ENCODE assay signal across 36 cellular contexts in the genomic region with DNA sequence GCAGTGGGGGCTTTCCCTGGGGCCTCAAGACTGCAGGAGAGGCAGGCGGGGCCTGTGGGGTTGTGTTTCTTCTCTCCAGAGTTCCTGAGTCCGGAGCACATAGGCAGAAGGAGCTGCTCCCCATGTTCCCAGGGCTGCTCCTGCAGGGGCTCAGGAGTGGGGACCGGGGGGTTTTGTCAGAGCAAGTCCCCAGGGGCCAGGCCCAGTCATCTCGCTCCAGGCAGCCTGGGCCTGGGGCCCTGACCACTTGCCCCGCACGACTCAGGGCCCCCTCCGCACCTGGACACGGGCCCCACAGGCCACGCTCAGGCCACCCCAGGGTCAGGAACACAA. TPM values are rescaled to one million over a fixed set of nuclear protein-coding genes. Genes with fewer than 3 reads are reported as not detected.
"Had no signal": no experiment of that assay in that cellular context is flagged by ENCODE, and none has a peak within 500 bp of the region (broad histone marks: within the 10 kb centered on the region; RNA-seq: fewer than 3 reads in every experiment).

No MANE protein-coding gene starts in this region.

- H3K9me3 Mint-ChIP-seq: activated CD4-positive, alpha-beta memory T cell treated with anti-CD3 and anti-CD28 coated beads, Interleukin-2, amount 10 ng/mL, durations not matched to agents 7 days and 5 days; activated CD4-positive, alpha-beta T cell treated with anti-CD3 and anti-CD28 coated beads, Interleukin-2, amount 10 ng/mL, durations not matched to agents 7 days and 5 days; activated naive CD4-positive, alpha-beta T cell treated with anti-CD3 and anti-CD28 coated beads, Interleukin-2, amount 50 U/mL, for 24 hours; activated naive CD8-positive, alpha-beta T cell treated with anti-CD3 and anti-CD28 coated beads for 36 hours; activated naive CD8-positive, alpha-beta T cell treated with anti-CD3 and anti-CD28 coated beads, Interleukin-2, amount 50 U/mL, for 24 hours; activated T-cell treated with anti-CD3 and anti-CD28 coated beads, Interleukin-2, amount 50 U/mL, for 24 hours; activated T-cell treated with anti-CD3 and anti-CD28 coated beads, Interleukin-2, amount 50 U/mL, for 72 hours had no signal

- ATAC-seq: activated naive CD8-positive, alpha-beta T cell treated with anti-CD3 and anti-CD28 coated beads, Interleukin-2, amount 50 U/mL, for 24 hours; activated T-cell treated with anti-CD3 and anti-CD28 coated beads, Interleukin-2, amount 50 U/mL, for 72 hours; body of pancreas; gastroesophageal sphincter had no signal

- H3K36me3 ChIP-seq: adrenal gland, colonic mucosa, esophagus squamous epithelium, gastroesophageal sphincter had no signal

- FAIRE-seq: endometrium, endothelial cell of umbilical vein had no signal

- H3K4me3 ChIP-seq: adrenal gland, body of pancreas, colonic mucosa, esophagus squamous epithelium, gastroesophageal sphincter had no signal

- DNase-seq: activated CD4-positive, alpha-beta memory T cell treated with anti-CD3 and anti-CD28 coated beads, Interleukin-2, amount 10 ng/mL, durations not matched to agents 7 days and 5 days; activated CD4-positive, alpha-beta T cell treated with anti-CD3 and anti-CD28 coated beads for 4 hours; activated CD4-positive, alpha-beta T cell treated with anti-CD3 and anti-CD28 coated beads, Interleukin-2, amount 10 ng/mL, durations not matched to agents 7 days and 5 days; activated CD4-positive, alpha-beta T cell treated with anti-CD3 and anti-CD28 coated beads, Interleukin-2, amount 50 U/mL, for 4 hours; activated CD4-positive, CD25-positive, alpha-beta regulatory T cell; activated CD4-positive, CD25-positive, alpha-beta regulatory T cell treated with anti-CD3 and anti-CD28 coated beads, Interleukin-2, amount 50 U/mL, for 72 hours; activated CD8-positive, alpha-beta memory T cell treated with anti-CD3 and anti-CD28 coated beads, Interleukin-2, amount 50 U/mL, for 48 hours; activated gamma-delta T cell; activated naive CD4-positive, alpha-beta T cell; activated naive CD8-positive, alpha-beta T cell treated with anti-CD3 and anti-CD28 coated beads for 36 hours; activated naive CD8-positive, alpha-beta T cell treated with anti-CD3 and anti-CD28 coated beads, Interleukin-2, amount 50 U/mL, for 24 hours; activated T-cell treated with anti-CD3 and anti-CD28 coated beads for 4 hours; activated T-cell treated with anti-CD3 and anti-CD28 coated beads, Interleukin-2, amount 50 U/mL, for 24 hours; activated T-cell treated with anti-CD3 and anti-CD28 coated beads, Interleukin-2, amount 50 U/mL, for 72 hours; adrenal gland; amygdala; central memory CD4-positive, alpha-beta T cell; cerebellar nuclear complex; colonic mucosa; effector CD8-positive, alpha-beta T cell; esophagus squamous epithelium; foreskin melanocyte; T-helper 2 cell had no signal

- H3K27me3 Mint-ChIP-seq: activated CD4-positive, alpha-beta memory T cell treated with anti-CD3 and anti-CD28 coated beads, Interleukin-2, amount 10 ng/mL, durations not matched to agents 7 days and 5 days; activated CD4-positive, alpha-beta T cell treated with anti-CD3 and anti-CD28 coated beads, Interleukin-2, amount 10 ng/mL, durations not matched to agents 7 days and 5 days; activated naive CD4-positive, alpha-beta T cell treated with anti-CD3 and anti-CD28 coated beads, Interleukin-2, amount 50 U/mL, for 24 hours; activated naive CD8-positive, alpha-beta T cell treated with anti-CD3 and anti-CD28 coated beads for 36 hours; activated naive CD8-positive, alpha-beta T cell treated with anti-CD3 and anti-CD28 coated beads, Interleukin-2, amount 50 U/mL, for 24 hours; activated T-cell treated with anti-CD3 and anti-CD28 coated beads, Interleukin-2, amount 50 U/mL, for 24 hours had no signal

- H3K4me1 Mint-ChIP-seq: activated CD4-positive, alpha-beta memory T cell treated with anti-CD3 and anti-CD28 coated beads, Interleukin-2, amount 10 ng/mL, durations not matched to agents 7 days and 5 days; activated CD4-positive, alpha-beta T cell treated with anti-CD3 and anti-CD28 coated beads, Interleukin-2, amount 10 ng/mL, durations not matched to agents 7 days and 5 days; activated naive CD4-positive, alpha-beta T cell treated with anti-CD3 and anti-CD28 coated beads, Interleukin-2, amount 50 U/mL, for 24 hours; activated naive CD8-positive, alpha-beta T cell treated with anti-CD3 and anti-CD28 coated beads for 36 hours; activated naive CD8-positive, alpha-beta T cell treated with anti-CD3 and anti-CD28 coated beads, Interleukin-2, amount 50 U/mL, for 24 hours had no signal

- H3K27ac Mint-ChIP-seq: activated CD4-positive, alpha-beta memory T cell treated with anti-CD3 and anti-CD28 coated beads, Interleukin-2, amount 10 ng/mL, durations not matched to agents 7 days and 5 days; activated naive CD4-positive, alpha-beta T cell treated with anti-CD3 and anti-CD28 coated beads, Interleukin-2, amount 50 U/mL, for 24 hours; activated naive CD8-positive, alpha-beta T cell treated with anti-CD3 and anti-CD28 coated beads for 36 hours; activated naive CD8-positive, alpha-beta T cell treated with anti-CD3 and anti-CD28 coated beads, Interleukin-2, amount 50 U/mL, for 24 hours; activated T-cell treated with anti-CD3 and anti-CD28 coated beads, Interleukin-2, amount 50 U/mL, for 24 hours; activated T-cell treated with anti-CD3 and anti-CD28 coated beads, Interleukin-2, amount 50 U/mL, for 72 hours had no signal

- H3K9me3 ChIP-seq: adrenal gland, body of pancreas, colonic mucosa, esophagus squamous epithelium, gastroesophageal sphincter had no signal

- H3K4me3 Mint-ChIP-seq: activated CD4-positive, alpha-beta memory T cell treated with anti-CD3 and anti-CD28 coated beads, Interleukin-2, amount 10 ng/mL, durations not matched to agents 7 days and 5 days; activated CD4-positive, alpha-beta T cell treated with anti-CD3 and anti-CD28 coated beads, Interleukin-2, amount 10 ng/mL, durations not matched to agents 7 days and 5 days; activated naive CD4-positive, alpha-beta T cell treated with anti-CD3 and anti-CD28 coated beads, Interleukin-2, amount 50 U/mL, for 24 hours; activated naive CD8-positive, alpha-beta T cell treated with anti-CD3 and anti-CD28 coated beads for 36 hours; activated naive CD8-positive, alpha-beta T cell treated with anti-CD3 and anti-CD28 coated beads, Interleukin-2, amount 50 U/mL, for 24 hours; activated T-cell treated with anti-CD3 and anti-CD28 coated beads, Interleukin-2, amount 50 U/mL, for 24 hours; activated T-cell treated with anti-CD3 and anti-CD28 coated beads, Interleukin-2, amount 50 U/mL, for 72 hours had no signal

- H3K36me3 Mint-ChIP-seq: activated naive CD4-positive, alpha-beta T cell treated with anti-CD3 and anti-CD28 coated beads, Interleukin-2, amount 50 U/mL, for 24 hours; activated naive CD8-positive, alpha-beta T cell treated with anti-CD3 and anti-CD28 coated beads for 36 hours had no signal

- H3K4me1 ChIP-seq: esophagus squamous epithelium had no signal

- H3K27me3 ChIP-seq: adrenal gland, body of pancreas, colonic mucosa had no signal

- H3K27ac ChIP-seq: adrenal gland, body of pancreas, colonic mucosa, epithelial cell of prostate, esophagus squamous epithelium, gastroesophageal sphincter had no signal

RNA-seq across cellular contexts. Expression of gene SLC6A19, which starts 22.0 kb away (rescaled TPM):
- total RNA-seq: activated CD4-positive, alpha-beta memory T cell treated with anti-CD3 and anti-CD28 coated beads, Interleukin-2, amount 10 ng/mL, durations not matched to agents 7 days and 5 days; activated CD4-positive, alpha-beta T cell treated with anti-CD3 and anti-CD28 coated beads, Interleukin-2, amount 10 ng/mL, durations not matched to agents 7 days and 5 days; activated naive CD8-positive, alpha-beta T cell treated with anti-CD3 and anti-CD28 coated beads for 36 hours; activated T-cell treated with anti-CD3 and anti-CD28 coated beads, Interleukin-2, amount 50 U/mL, for 72 hours; adrenal gland; dermis microvascular lymphatic vessel endothelial cell; endothelial cell of umbilical vein; esophagus squamous epithelium; fibroblast of lung; fibroblast of villous mesenchyme; gastroesophageal sphincter; glomerular endothelial cell; T-helper 1 cell treated with Interleukin-12 subunit alpha and Interleukin-12 subunit beta and Interleukin-4 antibody, amounts not matched to agents 30 ng/mL and 1 ng/mL, for 36 hours had no signal
- polyA plus RNA-seq: adrenal gland, endothelial cell of umbilical vein, esophagus, fibroblast of lung had no signal

RNA-seq across cellular contexts. Expression of gene SLC6A18, which starts 45.8 kb away (rescaled TPM):
- total RNA-seq: activated CD4-positive, alpha-beta memory T cell treated with anti-CD3 and anti-CD28 coated beads, Interleukin-2, amount 10 ng/mL, durations not matched to agents 7 days and 5 days; activated CD4-positive, alpha-beta T cell treated with anti-CD3 and anti-CD28 coated beads, Interleukin-2, amount 10 ng/mL, durations not matched to agents 7 days and 5 days; activated naive CD8-positive, alpha-beta T cell treated with anti-CD3 and anti-CD28 coated beads for 36 hours; activated T-cell treated with anti-CD3 and anti-CD28 coated beads, Interleukin-2, amount 50 U/mL, for 72 hours; adrenal gland; aorta; body of pancreas; dermis microvascular lymphatic vessel endothelial cell; endothelial cell of umbilical vein; esophagus squamous epithelium; fibroblast of lung; fibroblast of villous mesenchyme; gastroesophageal sphincter; glomerular endothelial cell; T-helper 1 cell treated with Interleukin-12 subunit alpha and Interleukin-12 subunit beta and Interleukin-4 antibody, amounts not matched to agents 30 ng/mL and 1 ng/mL, for 36 hours had no signal
- polyA plus RNA-seq: adrenal gland, aorta, endothelial cell of umbilical vein, esophagus, fibroblast of lung had no signal
